8 cellular contexts compared by ENCODE assay signal in genomic region chr14:104795468-104795780, GRCh38. TPM values are rescaled to one million over a fixed set of nuclear protein-coding genes. Genes with fewer than 3 reads are reported as not detected.
DNase-seq lines count a peak whose midpoint lies in the region; ATAC-seq, FAIRE-seq and TF ChIP-seq lines count a peak whose summit lies in the region.

TSS of gene AKT1 (minus strand) at chr14:104795748. CDS start at chr14:104792643, 3,105 bp downstream.

- ATAC-seq in right lobe of liver (no peak), thoracic aorta (ENCODE audit: insufficient number of reproducible peaks, low FRiP score, low read depth) (no peak), HG02840 (IDR thresholded peaks at IDR 0.05; ENCODE audit: low FRiP score, unreplicated experiment) (no peak)

- peak within 1 kb of the TSS; percentile 77 for H3K4me3 ChIP-seq in GM12875 (ENCODE audit: low read depth, low read length)
- peak within 1 kb of the TSS; percentile 74 for H3K4me3 ChIP-seq in bronchial epithelial cell (ENCODE audit: low read depth, low read length)
- peak within 1 kb of the TSS; percentile 69 to 88 (median 82) for H3K4me3 ChIP-seq in right lobe of liver
- peak within 1 kb of the TSS; percentile 90 for H3K4me3 ChIP-seq in thoracic aorta

- peak; percentile 51 for DNase-seq in HuH-7.5 (ENCODE audit: low spot score)
- no peak for DNase-seq in bronchial epithelial cell (ENCODE audit: low read depth)
- no peak for DNase-seq in right lobe of liver
- no peak for DNase-seq in thoracic aorta (ENCODE audit: low spot score)
- DNase-seq in KG1 (lab: John Stamatoyannopoulos, UW): no peak
- DNase-seq in NCI-H2107 (lab: John Stamatoyannopoulos, UW): no peak

- TF ChIP-seq CTCF in GM12875 (IDR thresholded peaks at IDR 0.05; ENCODE audit: borderline replicate concordance, insufficient read depth, low read depth, low read length) (no peak), bronchial epithelial cell (IDR thresholded peaks at IDR 0.05; ENCODE audit: insufficient read depth, low read length, severe bottlenecking) (no peak), right lobe of liver (IDR thresholded peaks at IDR 0.05) (no peak), thoracic aorta (IDR thresholded peaks at IDR 0.05) (no peak)

- no peak for FAIRE-seq in bronchial epithelial cell (lab: Jason Lieb, UNC)

- H3K9me3 ChIP-seq in right lobe of liver: no peaks in the 10 kb centered on the region
- no peaks in the 10 kb centered on the region for H3K9me3 ChIP-seq in thoracic aorta

- TF ChIP-seq POLR2A in right lobe of liver (IDR thresholded peaks at IDR 0.05): no peak

- no CpG with 5 or more reads among the region's 62 CpGs for WGBS in right lobe of liver (ENCODE audit: insufficient coverage, low coverage, low lambda C conversion rate, missing lambda C conversion rate)

- H3K27me3 ChIP-seq in bronchial epithelial cell (ENCODE audit: control insufficient read depth, insufficient read depth, low read length): no peaks in the 10 kb centered on the region
- H3K27me3 ChIP-seq in right lobe of liver: no peaks in the 10 kb centered on the region
- H3K27me3 ChIP-seq in thoracic aorta (replicated peaks; ENCODE audit: insufficient read depth): no peaks in the 10 kb centered on the region

- H3K36me3 ChIP-seq in bronchial epithelial cell (ENCODE audit: control insufficient read depth, insufficient read depth, low read length) (peaks cover 20% of the 10 kb centered on the region), right lobe of liver (no peaks in the 10 kb centered on the region), thoracic aorta (peaks cover 6% of the 10 kb centered on the region)

- intact Hi-C loops in right lobe of liver (cut with DNase I): no loop called here

- peak within 1 kb of the TSS; percentile 68 to 81 (median 73) for H3K27ac ChIP-seq in right lobe of liver
- H3K27ac ChIP-seq in thoracic aorta: peak within 1 kb of the TSS; percentile 88

- H3K4me1 ChIP-seq in right lobe of liver (peaks cover 0 to 46% (median 24%) of the 10 kb centered on the region in 4 donors), thoracic aorta (ENCODE audit: control insufficient read depth in 1 of 2, low read depth in 2 of 2) (peaks cover 29 to 48% of the 10 kb centered on the region in 2 donors)

RNA-seq across cellular contexts. Expression of gene AKT1, which starts in this region (rescaled TPM):
- total RNA-seq in bronchial epithelial cell (164 and 191 TPM in 2 replicates), right lobe of liver (10 to 100 TPM; 66.7 to 92.1 (median 83.9) TPM), thoracic aorta (100 to 1,000 TPM; 158 to 162 TPM)
